In the genomic region with DNA sequence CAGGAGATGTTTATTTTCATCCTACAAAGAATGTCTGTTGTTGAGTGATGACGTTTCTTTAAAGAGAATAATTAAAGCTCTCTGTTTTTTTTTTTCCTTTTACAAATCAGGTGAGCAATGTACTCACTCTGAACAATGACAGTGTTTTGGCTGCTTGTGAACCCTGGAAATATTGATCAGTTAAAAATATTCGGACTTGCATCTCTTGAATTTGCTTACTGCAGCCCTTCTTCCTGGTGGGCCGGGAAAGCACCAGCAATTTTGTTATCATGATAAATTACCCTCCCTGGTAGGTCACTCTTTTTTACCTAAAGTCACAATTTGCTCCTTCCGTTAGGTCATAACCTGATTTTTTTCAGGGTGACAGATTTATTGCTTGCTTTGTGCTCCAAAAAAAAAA, we compare ENCODE assay signal across 24 cellular contexts.
"Had no signal": no experiment of that assay in that cellular context is flagged by ENCODE, and none has a peak within 500 bp of the region (broad histone marks: within the 10 kb centered on the region; RNA-seq: fewer than 3 reads in every experiment).

No MANE protein-coding gene starts in this region.

- H3K9ac ChIP-seq: neural progenitor cell had no signal

- H3K27ac Mint-ChIP-seq: mesothelial cell of epicardium; natural killer cell; neural progenitor cell; progenitor cell of endocrine pancreas; stimulated activated effector memory CD8-positive, alpha-beta T cell treated with anti-CD3 and anti-CD28 coated beads, Interleukin-12 subunit alpha, Interleukin-12 subunit beta, amount 100 ng/mL, for 72 hours; stimulated activated naive CD8-positive, alpha-beta T cell treated with anti-CD3 and anti-CD28 coated beads, Interleukin-15, amount 100 ng/mL, for 72 hours had no signal

- ATAC-seq: natural killer cell; sciatic nerve; stimulated activated effector memory CD8-positive, alpha-beta T cell treated with anti-CD3 and anti-CD28 coated beads, Interleukin-12 subunit alpha, Interleukin-12 subunit beta, amount 100 ng/mL, for 72 hours; stimulated activated naive CD8-positive, alpha-beta T cell treated with anti-CD3 and anti-CD28 coated beads, Interleukin-15, amount 100 ng/mL, for 72 hours had no signal

- H3K4me1 Mint-ChIP-seq: naive B cell; natural killer cell; stimulated activated effector memory CD8-positive, alpha-beta T cell treated with anti-CD3 and anti-CD28 coated beads, Interleukin-12 subunit alpha, Interleukin-12 subunit beta, amount 100 ng/mL, for 72 hours; stimulated activated naive CD8-positive, alpha-beta T cell treated with anti-CD3 and anti-CD28 coated beads, Interleukin-15, amount 100 ng/mL, for 72 hours had no signal

- H3K9me3 ChIP-seq: neutrophil, right atrium auricular region, upper lobe of left lung, vagina had no signal

- H3K27me3 Mint-ChIP-seq: progenitor cell of endocrine pancreas had no signal

- H3K36me3 ChIP-seq: left ventricle myocardium inferior, neural progenitor cell, neutrophil, right atrium auricular region, tibial nerve, upper lobe of left lung, vagina had no signal

- H3K27me3 ChIP-seq: neural progenitor cell, neutrophil, right atrium auricular region, tibial nerve, upper lobe of left lung, vagina had no signal

- H3K9me3 Mint-ChIP-seq: mesothelial cell of epicardium; natural killer cell; neural progenitor cell; stimulated activated effector memory CD8-positive, alpha-beta T cell treated with anti-CD3 and anti-CD28 coated beads, Interleukin-12 subunit alpha, Interleukin-12 subunit beta, amount 100 ng/mL, for 72 hours; stimulated activated naive CD8-positive, alpha-beta T cell treated with anti-CD3 and anti-CD28 coated beads, Interleukin-15, amount 100 ng/mL, for 72 hours had no signal

- H3K36me3 Mint-ChIP-seq: mesothelial cell of epicardium; naive B cell; natural killer cell; neural progenitor cell; stimulated activated effector memory CD8-positive, alpha-beta T cell treated with anti-CD3 and anti-CD28 coated beads, Interleukin-12 subunit alpha, Interleukin-12 subunit beta, amount 100 ng/mL, for 72 hours had no signal

- H3K4me3 ChIP-seq: left ventricle myocardium inferior, lung, neural progenitor cell, right atrium auricular region, skin epidermis, tibial nerve, upper lobe of left lung, vagina had no signal

- H3K27ac ChIP-seq: left ventricle myocardium inferior, neural progenitor cell, neutrophil, right atrium auricular region, skin epidermis, tibial nerve, upper lobe of left lung, vagina had no signal

- H3K4me3 Mint-ChIP-seq: mesothelial cell of epicardium; naive B cell; natural killer cell; nephron progenitor cell; neural progenitor cell; stimulated activated effector memory CD8-positive, alpha-beta T cell treated with anti-CD3 and anti-CD28 coated beads, Interleukin-12 subunit alpha, Interleukin-12 subunit beta, amount 100 ng/mL, for 72 hours; stimulated activated naive CD8-positive, alpha-beta T cell treated with anti-CD3 and anti-CD28 coated beads, Interleukin-15, amount 100 ng/mL, for 72 hours had no signal

- H3K4me1 ChIP-seq: left ventricle myocardium inferior, right atrium auricular region, tibial nerve, upper lobe of left lung, vagina had no signal

- H3K4me2 ChIP-seq: neural progenitor cell had no signal

- DNase-seq: left ventricle myocardium inferior; naive B cell; natural killer cell; occipital lobe; stimulated activated CD4-positive, alpha-beta T cell treated with anti-CD3 and anti-CD28 coated beads, Interleukin-12 subunit alpha, Interleukin-12 subunit beta, amount 100 ng/mL, for 4 hours; stimulated activated CD4-positive, alpha-beta T cell treated with anti-CD3 and anti-CD28 coated beads, Interleukin-15, amount 100 ng/mL, for 24 hours; stimulated activated CD4-positive, alpha-beta T cell treated with anti-CD3 and anti-CD28 coated beads, Interleukin-2, amount 100 ng/mL, for 24 hours; stimulated activated CD4-positive, alpha-beta T cell treated with anti-CD3 and anti-CD28 coated beads, Interleukin-4, amount 100 ng/mL, for 24 hours; stimulated activated naive CD4-positive, alpha-beta T cell treated with Interleukin-2 at 50 U/mL for 16 hours; stimulated activated naive CD8-positive, alpha-beta T cell treated with anti-CD3 and anti-CD28 coated beads, Interleukin-15, amount 100 ng/mL, for 72 hours; substantia nigra; upper lobe of left lung had no signal
